In the genomic region with DNA sequence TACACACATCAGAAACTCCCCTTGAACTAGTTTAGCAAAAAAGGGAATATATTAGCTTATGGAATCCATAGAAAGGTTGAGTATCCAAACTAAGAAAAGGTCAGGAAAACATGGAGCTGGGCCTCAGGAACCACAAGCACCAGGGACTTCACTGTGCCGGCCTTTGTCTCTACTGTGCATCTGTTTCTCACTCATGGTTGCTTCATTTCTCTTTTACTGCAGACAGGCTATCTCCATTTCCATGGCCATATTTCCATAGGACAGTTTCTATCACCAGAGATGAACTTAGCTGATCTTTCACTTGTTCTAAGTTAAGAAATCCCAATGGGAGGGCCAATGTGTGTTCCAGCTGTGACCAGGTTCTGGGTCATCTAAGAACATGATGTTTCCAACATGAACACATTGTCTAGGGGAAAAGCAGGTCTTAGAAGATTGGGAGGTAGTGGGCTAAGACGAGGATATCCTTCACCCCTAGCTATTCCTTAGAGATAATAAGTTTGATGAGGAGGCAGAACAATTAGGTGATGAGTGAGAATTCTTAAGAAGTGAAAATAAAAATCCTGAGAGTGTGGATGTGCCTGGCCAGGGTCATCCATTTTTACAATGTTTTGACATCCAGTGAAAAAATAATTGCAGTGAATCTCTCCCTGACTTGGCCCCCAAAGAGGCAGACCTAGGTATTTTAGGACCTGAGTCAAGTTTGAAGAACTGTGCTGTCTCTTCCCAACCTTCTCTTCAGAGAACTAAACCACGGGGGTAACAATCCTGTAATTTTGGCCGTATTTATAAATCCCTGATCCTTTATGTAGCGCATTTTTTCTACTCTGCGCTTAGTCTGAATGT, we compare ENCODE assay signal across 1 cellular context.
TF ChIP-seq lines count a peak whose summit lies in the region.

No MANE protein-coding gene starts in this region.

TF ChIP-seq in K562, 482 proteins besides CTCF, POLR2A, EP300 and RAD21 (continued from another document and continues in another):
- TF ChIP-seq NCOR1 (IDR thresholded peaks at IDR 0.05), result 0 out of 2 replicates have a peak, but pooled peaks have one; percentile 10
- TF ChIP-seq, protein P1, sequence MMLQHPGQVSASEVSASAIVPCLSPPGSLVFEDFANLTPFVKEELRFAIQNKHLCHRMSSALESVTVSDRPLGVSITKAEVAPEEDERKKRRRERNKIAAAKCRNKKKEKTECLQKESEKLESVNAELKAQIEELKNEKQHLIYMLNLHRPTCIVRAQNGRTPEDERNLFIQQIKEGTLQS (IDR thresholded peaks at IDR 0.05), result no peak
- TF ChIP-seq, protein P1 (CRISPR knock-in tag; conservative IDR thresholded peaks at IDR 0.05), result no peak
- TF ChIP-seq, protein P2, sequence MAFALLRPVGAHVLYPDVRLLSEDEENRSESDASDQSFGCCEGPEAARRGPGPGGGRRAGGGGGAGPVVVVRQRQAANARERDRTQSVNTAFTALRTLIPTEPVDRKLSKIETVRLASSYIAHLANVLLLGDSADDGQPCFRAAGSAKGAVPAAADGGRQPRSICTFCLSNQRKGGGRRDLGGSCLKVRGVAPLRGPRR (CRISPR knock-in tag; IDR thresholded peaks at IDR 0.05), result 0 out of 2 replicates have a peak, but pooled peaks have one; percentile 29
- TF ChIP-seq SUPT5H (IDR thresholded peaks at IDR 0.05), result no peak
- no peak for TF ChIP-seq PHF21A (IDR thresholded peaks at IDR 0.05; ENCODE audit: borderline replicate concordance, low read depth)
- 0 out of 2 replicates have a peak, but pooled peaks have one; percentile 57 for TF ChIP-seq NFRKB (IDR thresholded peaks at IDR 0.05; ENCODE audit: low read depth)
- no peak for TF ChIP-seq KAT8 (IDR thresholded peaks at IDR 0.05; ENCODE audit: low read depth)
- no peak for TF ChIP-seq JUND (IDR thresholded peaks at IDR 0.05; ENCODE audit: borderline replicate concordance, low read depth, low read length)
- TF ChIP-seq JUND (tag; IDR thresholded peaks at IDR 0.05; ENCODE audit: borderline replicate concordance, low read depth, low read length), result 0 out of 3 replicates have a peak, but pooled peaks have one; percentile 20
- no peak for TF ChIP-seq ZZZ3 (IDR thresholded peaks at IDR 0.05)
- TF ChIP-seq, protein P3, sequence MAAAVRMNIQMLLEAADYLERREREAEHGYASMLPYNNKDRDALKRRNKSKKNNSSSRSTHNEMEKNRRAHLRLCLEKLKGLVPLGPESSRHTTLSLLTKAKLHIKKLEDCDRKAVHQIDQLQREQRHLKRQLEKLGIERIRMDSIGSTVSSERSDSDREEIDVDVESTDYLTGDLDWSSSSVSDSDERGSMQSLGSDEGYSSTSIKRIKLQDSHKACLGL (CRISPR knock-in tag; IDR thresholded peaks at IDR 0.05; ENCODE audit: borderline replicate concordance, poor library complexity, severe bottlenecking), result no peak
- TF ChIP-seq HIVEP1 (CRISPR knock-in tag; IDR thresholded peaks at IDR 0.05), result no peak
- TF ChIP-seq TEAD2 (tag; IDR thresholded peaks at IDR 0.05), result no peak; the same call in 1 of the 2 replicates
- no peak for TF ChIP-seq ATF7 (IDR thresholded peaks at IDR 0.05)
- TF ChIP-seq, protein P4, sequence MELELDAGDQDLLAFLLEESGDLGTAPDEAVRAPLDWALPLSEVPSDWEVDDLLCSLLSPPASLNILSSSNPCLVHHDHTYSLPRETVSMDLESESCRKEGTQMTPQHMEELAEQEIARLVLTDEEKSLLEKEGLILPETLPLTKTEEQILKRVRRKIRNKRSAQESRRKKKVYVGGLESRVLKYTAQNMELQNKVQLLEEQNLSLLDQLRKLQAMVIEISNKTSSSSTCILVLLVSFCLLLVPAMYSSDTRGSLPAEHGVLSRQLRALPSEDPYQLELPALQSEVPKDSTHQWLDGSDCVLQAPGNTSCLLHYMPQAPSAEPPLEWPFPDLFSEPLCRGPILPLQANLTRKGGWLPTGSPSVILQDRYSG (tag; conservative IDR thresholded peaks at IDR 0.05; ENCODE audit: low read depth), result 0 out of 2 replicates have a peak, but pooled peaks have one; percentile 21
- no peak for TF ChIP-seq ETS2 (tag; IDR thresholded peaks at IDR 0.05; ENCODE audit: borderline replicate concordance, poor library complexity, severe bottlenecking)
- no peak for TF ChIP-seq NELFE (IDR thresholded peaks at IDR 0.05; ENCODE audit: insufficient read depth, insufficient read length)
- TF ChIP-seq RBM25 (IDR thresholded peaks at IDR 0.05; ENCODE audit: low read depth, low read length, severe bottlenecking), result no peak
- TF ChIP-seq KLF13 (tag; IDR thresholded peaks at IDR 0.05; ENCODE audit: borderline replicate concordance, low read depth), result no peak
- 0 out of 2 replicates have a peak, but pooled peaks have one; percentile 14 for TF ChIP-seq ZSCAN32 (CRISPR knock-in tag; IDR thresholded peaks at IDR 0.05)
- no peak for TF ChIP-seq U2AF1 (optimal IDR thresholded peaks at IDR 0.05; ENCODE audit: low read depth, low read length)
- TF ChIP-seq NR3C1 (CRISPR knock-in tag; IDR thresholded peaks at IDR 0.05), result no peak
- 0 out of 2 replicates have a peak, but pooled peaks have one; percentile 37 for TF ChIP-seq TCF3 (CRISPR knock-in tag; IDR thresholded peaks at IDR 0.05)
- TF ChIP-seq, protein P5, sequence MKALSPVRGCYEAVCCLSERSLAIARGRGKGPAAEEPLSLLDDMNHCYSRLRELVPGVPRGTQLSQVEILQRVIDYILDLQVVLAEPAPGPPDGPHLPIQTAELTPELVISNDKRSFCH (CRISPR knock-in tag; IDR thresholded peaks at IDR 0.05), result no peak
- TF ChIP-seq, protein P5 (tag; IDR thresholded peaks at IDR 0.05), result 0 out of 2 replicates have a peak, but pooled peaks have one; percentile 48
- TF ChIP-seq, protein P6, sequence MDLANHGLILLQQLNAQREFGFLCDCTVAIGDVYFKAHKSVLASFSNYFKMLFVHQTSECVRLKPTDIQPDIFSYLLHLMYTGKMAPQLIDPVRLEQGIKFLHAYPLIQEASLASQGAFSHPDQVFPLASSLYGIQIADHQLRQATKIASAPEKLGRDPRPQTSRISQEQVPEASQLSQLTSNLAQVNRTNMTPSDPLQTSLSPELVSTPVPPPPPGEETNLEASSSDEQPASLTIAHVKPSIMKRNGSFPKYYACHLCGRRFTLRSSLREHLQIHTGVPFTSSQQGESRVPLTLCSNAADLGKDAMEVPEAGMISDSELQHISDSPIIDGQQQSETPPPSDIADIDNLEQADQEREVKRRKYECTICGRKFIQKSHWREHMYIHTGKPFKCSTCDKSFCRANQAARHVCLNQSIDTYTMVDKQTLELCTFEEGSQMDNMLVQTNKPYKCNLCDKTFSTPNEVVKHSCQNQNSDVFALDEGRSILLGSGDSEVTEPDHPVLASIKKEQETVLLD (IDR thresholded peaks at IDR 0.05), result no peak
- no peak for TF ChIP-seq PHTF2 (CRISPR knock-in tag; IDR thresholded peaks at IDR 0.05)
- TF ChIP-seq, protein P7, sequence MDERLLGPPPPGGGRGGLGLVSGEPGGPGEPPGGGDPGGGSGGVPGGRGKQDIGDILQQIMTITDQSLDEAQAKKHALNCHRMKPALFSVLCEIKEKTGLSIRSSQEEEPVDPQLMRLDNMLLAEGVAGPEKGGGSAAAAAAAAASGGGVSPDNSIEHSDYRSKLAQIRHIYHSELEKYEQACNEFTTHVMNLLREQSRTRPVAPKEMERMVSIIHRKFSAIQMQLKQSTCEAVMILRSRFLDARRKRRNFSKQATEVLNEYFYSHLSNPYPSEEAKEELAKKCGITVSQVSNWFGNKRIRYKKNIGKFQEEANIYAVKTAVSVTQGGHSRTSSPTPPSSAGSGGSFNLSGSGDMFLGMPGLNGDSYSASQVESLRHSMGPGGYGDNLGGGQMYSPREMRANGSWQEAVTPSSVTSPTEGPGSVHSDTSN (CRISPR knock-in tag; IDR thresholded peaks at IDR 0.05; ENCODE audit: low read depth), result no peak
- TF ChIP-seq, protein P7 (tag; conservative IDR thresholded peaks at IDR 0.05; ENCODE audit: low read depth), result 0 out of 2 replicates have a peak, but pooled peaks have one; percentile 44
- TF ChIP-seq, protein P8, sequence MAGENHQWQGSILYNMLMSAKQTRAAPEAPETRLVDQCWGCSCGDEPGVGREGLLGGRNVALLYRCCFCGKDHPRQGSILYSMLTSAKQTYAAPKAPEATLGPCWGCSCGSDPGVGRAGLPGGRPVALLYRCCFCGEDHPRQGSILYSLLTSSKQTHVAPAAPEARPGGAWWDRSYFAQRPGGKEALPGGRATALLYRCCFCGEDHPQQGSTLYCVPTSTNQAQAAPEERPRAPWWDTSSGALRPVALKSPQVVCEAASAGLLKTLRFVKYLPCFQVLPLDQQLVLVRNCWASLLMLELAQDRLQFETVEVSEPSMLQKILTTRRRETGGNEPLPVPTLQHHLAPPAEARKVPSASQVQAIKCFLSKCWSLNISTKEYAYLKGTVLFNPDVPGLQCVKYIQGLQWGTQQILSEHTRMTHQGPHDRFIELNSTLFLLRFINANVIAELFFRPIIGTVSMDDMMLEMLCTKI (IDR thresholded peaks at IDR 0.05; ENCODE audit: partially characterized antibody), result no peak
- no peak for TF ChIP-seq CEBPG (CRISPR knock-in tag; IDR thresholded peaks at IDR 0.05)
- peak in 1 of 2 experiments; percentile 53; a peak in 1 of 4 replicates for TF ChIP-seq CEBPG (tag; conservative IDR thresholded peaks at IDR 0.05 in 1 of 2, IDR thresholded peaks at IDR 0.05 in 1 of 2)
- TF ChIP-seq, protein P9, sequence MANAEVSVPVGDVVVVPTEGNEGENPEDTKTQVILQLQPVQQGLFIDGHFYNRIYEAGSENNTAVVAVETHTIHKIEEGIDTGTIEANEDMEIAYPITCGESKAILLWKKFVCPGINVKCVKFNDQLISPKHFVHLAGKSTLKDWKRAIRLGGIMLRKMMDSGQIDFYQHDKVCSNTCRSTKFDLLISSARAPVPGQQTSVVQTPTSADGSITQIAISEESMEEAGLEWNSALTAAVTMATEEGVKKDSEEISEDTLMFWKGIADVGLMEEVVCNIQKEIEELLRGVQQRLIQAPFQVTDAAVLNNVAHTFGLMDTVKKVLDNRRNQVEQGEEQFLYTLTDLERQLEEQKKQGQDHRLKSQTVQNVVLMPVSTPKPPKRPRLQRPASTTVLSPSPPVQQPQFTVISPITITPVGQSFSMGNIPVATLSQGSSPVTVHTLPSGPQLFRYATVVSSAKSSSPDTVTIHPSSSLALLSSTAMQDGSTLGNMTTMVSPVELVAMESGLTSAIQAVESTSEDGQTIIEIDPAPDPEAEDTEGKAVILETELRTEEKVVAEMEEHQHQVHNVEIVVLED (CRISPR knock-in tag; IDR thresholded peaks at IDR 0.05), result no peak; the same call in 1 of the 2 replicates
- TF ChIP-seq SAP30 (IDR thresholded peaks at IDR 0.05; ENCODE audit: borderline replicate concordance, insufficient read depth, low read depth, low read length, poor library complexity, severe bottlenecking), result no peak
- TF ChIP-seq FOXP1 (CRISPR knock-in tag; IDR thresholded peaks at IDR 0.05), result no peak
- TF ChIP-seq, protein P10, sequence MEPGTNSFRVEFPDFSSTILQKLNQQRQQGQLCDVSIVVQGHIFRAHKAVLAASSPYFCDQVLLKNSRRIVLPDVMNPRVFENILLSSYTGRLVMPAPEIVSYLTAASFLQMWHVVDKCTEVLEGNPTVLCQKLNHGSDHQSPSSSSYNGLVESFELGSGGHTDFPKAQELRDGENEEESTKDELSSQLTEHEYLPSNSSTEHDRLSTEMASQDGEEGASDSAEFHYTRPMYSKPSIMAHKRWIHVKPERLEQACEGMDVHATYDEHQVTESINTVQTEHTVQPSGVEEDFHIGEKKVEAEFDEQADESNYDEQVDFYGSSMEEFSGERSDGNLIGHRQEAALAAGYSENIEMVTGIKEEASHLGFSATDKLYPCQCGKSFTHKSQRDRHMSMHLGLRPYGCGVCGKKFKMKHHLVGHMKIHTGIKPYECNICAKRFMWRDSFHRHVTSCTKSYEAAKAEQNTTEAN (CRISPR knock-in tag; IDR thresholded peaks at IDR 0.05), result no peak
- TF ChIP-seq, protein P11, sequence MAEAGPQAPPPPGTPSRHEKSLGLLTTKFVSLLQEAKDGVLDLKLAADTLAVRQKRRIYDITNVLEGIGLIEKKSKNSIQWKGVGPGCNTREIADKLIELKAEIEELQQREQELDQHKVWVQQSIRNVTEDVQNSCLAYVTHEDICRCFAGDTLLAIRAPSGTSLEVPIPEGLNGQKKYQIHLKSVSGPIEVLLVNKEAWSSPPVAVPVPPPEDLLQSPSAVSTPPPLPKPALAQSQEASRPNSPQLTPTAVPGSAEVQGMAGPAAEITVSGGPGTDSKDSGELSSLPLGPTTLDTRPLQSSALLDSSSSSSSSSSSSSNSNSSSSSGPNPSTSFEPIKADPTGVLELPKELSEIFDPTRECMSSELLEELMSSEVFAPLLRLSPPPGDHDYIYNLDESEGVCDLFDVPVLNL (CRISPR knock-in tag; IDR thresholded peaks at IDR 0.05; ENCODE audit: low read depth), result no peak
- TF ChIP-seq ATF1 (CRISPR knock-in tag; IDR thresholded peaks at IDR 0.05), result no peak
- no peak for TF ChIP-seq ATF1 (tag; IDR thresholded peaks at IDR 0.05)
- TF ChIP-seq MAFK (IDR thresholded peaks at IDR 0.05; ENCODE audit: low read length), result 0 out of 2 replicates have a peak, but pooled peaks have one; percentile 13
- TF ChIP-seq, protein P12, sequence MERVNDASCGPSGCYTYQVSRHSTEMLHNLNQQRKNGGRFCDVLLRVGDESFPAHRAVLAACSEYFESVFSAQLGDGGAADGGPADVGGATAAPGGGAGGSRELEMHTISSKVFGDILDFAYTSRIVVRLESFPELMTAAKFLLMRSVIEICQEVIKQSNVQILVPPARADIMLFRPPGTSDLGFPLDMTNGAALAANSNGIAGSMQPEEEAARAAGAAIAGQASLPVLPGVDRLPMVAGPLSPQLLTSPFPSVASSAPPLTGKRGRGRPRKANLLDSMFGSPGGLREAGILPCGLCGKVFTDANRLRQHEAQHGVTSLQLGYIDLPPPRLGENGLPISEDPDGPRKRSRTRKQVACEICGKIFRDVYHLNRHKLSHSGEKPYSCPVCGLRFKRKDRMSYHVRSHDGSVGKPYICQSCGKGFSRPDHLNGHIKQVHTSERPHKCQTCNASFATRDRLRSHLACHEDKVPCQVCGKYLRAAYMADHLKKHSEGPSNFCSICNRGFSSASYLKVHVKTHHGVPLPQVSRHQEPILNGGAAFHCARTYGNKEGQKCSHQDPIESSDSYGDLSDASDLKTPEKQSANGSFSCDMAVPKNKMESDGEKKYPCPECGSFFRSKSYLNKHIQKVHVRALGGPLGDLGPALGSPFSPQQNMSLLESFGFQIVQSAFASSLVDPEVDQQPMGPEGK (CRISPR knock-in tag; IDR thresholded peaks at IDR 0.05; ENCODE audit: borderline replicate concordance), result no peak
- no peak for TF ChIP-seq RFX1 (IDR thresholded peaks at IDR 0.05)
- TF ChIP-seq KDM4B (IDR thresholded peaks at IDR 0.05; ENCODE audit: borderline replicate concordance in 2 of 2, low read depth in 1 of 2), result no peak
